ENCODE assay signal across 1 cellular context in genomic region chr20:1326031-1326930, GRCh38.
TF ChIP-seq lines count a peak whose summit lies in the region.

No MANE protein-coding gene starts in this region.

TF ChIP-seq in K562, 482 proteins besides CTCF, POLR2A, EP300 and RAD21 (continued from another document):
- no peak for TF ChIP-seq ZNF512 (tag; IDR thresholded peaks at IDR 0.05)
- TF ChIP-seq ZNF77 (CRISPR knock-in tag; IDR thresholded peaks at IDR 0.05): no peak
- no peak for TF ChIP-seq JUNB (CRISPR knock-in tag; conservative IDR thresholded peaks at IDR 0.05)
- TF ChIP-seq ARID3A (IDR thresholded peaks at IDR 0.05; ENCODE audit: borderline replicate concordance, low read depth, low read length): no peak
- TF ChIP-seq NFIX (CRISPR knock-in tag; IDR thresholded peaks at IDR 0.05; ENCODE audit: low read depth): no peak
- TF ChIP-seq ZNF407 (IDR thresholded peaks at IDR 0.05; ENCODE audit: low read depth): no peak
- TF ChIP-seq SLC30A9 (CRISPR knock-in tag; IDR thresholded peaks at IDR 0.05): no peak
- TF ChIP-seq USF2 (CRISPR knock-in tag; IDR thresholded peaks at IDR 0.05): no peak
- peak; percentile 18; the same call in 1 of the 2 replicates for TF ChIP-seq OTX1 (CRISPR knock-in tag; IDR thresholded peaks at IDR 0.05)
- no peak for TF ChIP-seq SREBF1 (IDR thresholded peaks at IDR 0.05; ENCODE audit: borderline replicate concordance, low read depth, low read length)
- no peak for TF ChIP-seq ZNF41 (CRISPR knock-in tag; conservative IDR thresholded peaks at IDR 0.05)
- TF ChIP-seq THRAP3 (IDR thresholded peaks at IDR 0.05; ENCODE audit: borderline replicate concordance): no peak
- no peak for TF ChIP-seq RBM22 (IDR thresholded peaks at IDR 0.05; ENCODE audit: low read depth, low read length, poor library complexity, severe bottlenecking)
- TF ChIP-seq CLOCK (CRISPR knock-in tag; IDR thresholded peaks at IDR 0.05; ENCODE audit: borderline replicate concordance): no peak
- TF ChIP-seq SP1 (CRISPR knock-in tag; IDR thresholded peaks at IDR 0.05): 0 out of 2 replicates have a peak, but pooled peaks have one; percentile 12
- TF ChIP-seq KDM5B (IDR thresholded peaks at IDR 0.05; ENCODE audit: insufficient replicate concordance, low read depth, low read length): peak; percentile 10
- TF ChIP-seq ZNF778 (CRISPR knock-in tag; IDR thresholded peaks at IDR 0.05): no peak
- TF ChIP-seq NFIC (IDR thresholded peaks at IDR 0.05): no peak
- TF ChIP-seq NBN (IDR thresholded peaks at IDR 0.05; ENCODE audit: low read depth): no peak
- TF ChIP-seq ZFP36 (IDR thresholded peaks at IDR 0.05; ENCODE audit: low read depth, low read length, partially characterized antibody): no peak
- TF ChIP-seq SNAPC5 (CRISPR knock-in tag; IDR thresholded peaks at IDR 0.05): no peak
- TF ChIP-seq MAX (CRISPR knock-in tag; IDR thresholded peaks at IDR 0.05): no peak
- no peak for TF ChIP-seq ZNF354B (CRISPR knock-in tag; IDR thresholded peaks at IDR 0.05)
- no peak for TF ChIP-seq MAZ (CRISPR knock-in tag; conservative IDR thresholded peaks at IDR 0.05 in 1 of 2, IDR thresholded peaks at IDR 0.05 in 1 of 2)
- no peak for TF ChIP-seq MTF1 (CRISPR knock-in tag; IDR thresholded peaks at IDR 0.05; ENCODE audit: borderline replicate concordance)
- no peak for TF ChIP-seq MTA2 (IDR thresholded peaks at IDR 0.05; ENCODE audit: low read depth)
- TF ChIP-seq KAT7 (CRISPR knock-in tag; IDR thresholded peaks at IDR 0.05; ENCODE audit: borderline replicate concordance): 0 out of 2 replicates have a peak, but pooled peaks have one; percentile 7
- TF ChIP-seq LEF1 (IDR thresholded peaks at IDR 0.05): no peak
- no peak for TF ChIP-seq CGGBP1 (CRISPR knock-in tag; IDR thresholded peaks at IDR 0.05)
- TF ChIP-seq MCM3 (IDR thresholded peaks at IDR 0.05): no peak
- no peak for TF ChIP-seq ZNF592 (IDR thresholded peaks at IDR 0.05)
